In genomic region chr13:104773775-104774174, GRCh38 we compare ENCODE assay signal across 8 cellular contexts.
DNase-seq lines count a peak whose midpoint lies in the region; ATAC-seq and TF ChIP-seq lines count a peak whose summit lies in the region.

No MANE protein-coding gene starts in this region.

- H3K4me1 ChIP-seq in heart left ventricle: peaks cover 0 to 4% (median 0%) of the 10 kb centered on the region in 12 donors
- H3K4me1 ChIP-seq in parathyroid adenoma: no peaks in the 10 kb centered on the region

- H3K27me3 ChIP-seq in heart left ventricle (no peaks in the 10 kb centered on the region), parathyroid adenoma (ENCODE audit: control insufficient read depth, insufficient read depth, low read length) (no peaks in the 10 kb centered on the region)

- no peak overlapping the region for H3K4me2 ChIP-seq in parathyroid adenoma (ENCODE audit: low read length)

- no peak overlapping the region for H3K27ac ChIP-seq in heart left ventricle
- H3K27ac ChIP-seq in parathyroid adenoma: no peak overlapping the region

- DNase-seq in heart left ventricle (no peak), left ventricle myocardium superior (no peak), NOMO-1 treated with dmso at 0.1 percent for 144 hours (lab: John Stamatoyannopoulos, UW; ENCODE audit: unreplicated experiment) (peak; percentile 12), epithelial cell of esophagus (ENCODE audit: low read depth) (peak; percentile 82), putamen (ENCODE audit: low spot score) (no peak)

- 57 to 64% (median 59%) methylated on average over 2 of the region's 2 CpGs for WGBS in heart left ventricle, 4 donors

- no peaks in the 10 kb centered on the region for H3K79me2 ChIP-seq in parathyroid adenoma

- peak; percentile 25 to 70 (median 49) for TF ChIP-seq CTCF in heart left ventricle (IDR thresholded peaks at IDR 0.05)
- peak; percentile 84 for TF ChIP-seq CTCF in epithelial cell of esophagus (IDR thresholded peaks at IDR 0.05; ENCODE audit: insufficient read depth, low read depth, low read length, missing control alignments)
- TF ChIP-seq CTCF in parathyroid adenoma (IDR thresholded peaks at IDR 0.05): peak; percentile 19

- H3K9me3 ChIP-seq in heart left ventricle: no peaks in the 10 kb centered on the region
- no peaks in the 10 kb centered on the region for H3K9me3 ChIP-seq in parathyroid adenoma (ENCODE audit: control insufficient read depth, low read length)

- no peak overlapping the region for H3K9ac ChIP-seq in parathyroid adenoma

- ATAC-seq in heart left ventricle (no peak), left ventricle myocardium superior (no peak), HG03378 (IDR thresholded peaks at IDR 0.05; ENCODE audit: unreplicated experiment) (peak; percentile 71), HG03521 (IDR thresholded peaks at IDR 0.05; ENCODE audit: unreplicated experiment) (no peak)

- H3K36me3 ChIP-seq in heart left ventricle (no peaks in the 10 kb centered on the region), parathyroid adenoma (ENCODE audit: control insufficient read depth, insufficient read depth, low read length) (no peaks in the 10 kb centered on the region)

- intact Hi-C loops in heart left ventricle (cut with DNase I) (loop anchor here in 5 of 10 donors (5.0 to 10.0 kb wide), 2 partner anchors 429 to 1761 kb away; partner anchors contain the start of gene EFNB2 (in 4 of the 5)), left ventricle myocardium superior (cut with micrococcal nuclease) (no loop called here)

- no peak overlapping the region for H2AFZ ChIP-seq in parathyroid adenoma

- no peak overlapping the region for H3K4me3 ChIP-seq in heart left ventricle
- no peak overlapping the region for H3K4me3 ChIP-seq in epithelial cell of esophagus (ENCODE audit: low read length)
- H3K4me3 ChIP-seq in parathyroid adenoma (ENCODE audit: low read depth, low read length): no peak overlapping the region

- TF ChIP-seq POLR2A in heart left ventricle (IDR thresholded peaks at IDR 0.05): no peak

Comparison
In these comparisons a context has a peak if more than half of its experiments do, and no peak if none do; other contexts are left out.
1. DNase-seq: peak in NOMO-1 treated with dmso at 0.1 percent for 144 hours (single experiment) and epithelial cell of esophagus (single experiment); none in heart left ventricle (0 of 5), left ventricle myocardium superior (single experiment) and putamen (single experiment).
2. CTCF ChIP-seq: peak in every context shown above with its lines; median percentile 84 in epithelial cell of esophagus; 49 in heart left ventricle; 19 in parathyroid adenoma.